8 cellular contexts compared by ENCODE assay signal in the genomic region with DNA sequence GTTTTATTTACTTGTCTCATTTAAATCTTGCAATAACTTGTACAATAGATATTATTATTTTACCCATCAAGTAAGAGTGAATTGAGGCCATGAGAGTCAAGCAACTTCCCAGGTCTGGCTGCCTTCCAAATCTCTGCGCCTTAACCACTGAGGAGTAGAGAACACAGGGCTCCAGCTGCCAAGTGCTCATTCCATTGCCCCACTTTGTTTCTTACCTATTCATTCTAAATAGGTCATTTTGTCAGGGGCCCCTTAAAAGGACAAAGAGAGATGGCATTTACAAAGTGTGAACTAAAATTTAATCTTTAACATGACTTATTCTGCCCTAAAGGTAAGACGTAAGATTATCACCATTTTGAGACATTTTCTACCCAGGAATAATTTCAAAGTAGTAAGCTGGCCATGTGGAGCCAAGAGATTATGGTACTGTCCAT. TPM values are rescaled to one million over a fixed set of nuclear protein-coding genes. Genes with fewer than 3 reads are reported as not detected.
DNase-seq lines count a peak whose midpoint lies in the region; ATAC-seq and TF ChIP-seq lines count a peak whose summit lies in the region.

No MANE protein-coding gene starts in this region.

- TF ChIP-seq CTCF in CD4-positive, alpha-beta T cell (IDR thresholded peaks at IDR 0.05): no peak
- TF ChIP-seq CTCF in HL-60 (IDR thresholded peaks at IDR 0.05; ENCODE audit: insufficient read depth, low read length) (no peak), mesothelial cell of epicardium (IDR thresholded peaks at IDR 0.05; ENCODE audit: unreplicated experiment) (no peak), upper lobe of left lung (IDR thresholded peaks at IDR 0.05) (no peak)

- no peaks in the 10 kb centered on the region for H3K27me3 ChIP-seq in CD4-positive, alpha-beta T cell (ENCODE audit: control insufficient read depth, insufficient read depth, low read length)
- H3K27me3 ChIP-seq in HL-60 (ENCODE audit: insufficient read depth, poor library complexity, severe bottlenecking): no peaks in the 10 kb centered on the region
- no peaks in the 10 kb centered on the region for H3K27me3 ChIP-seq in upper lobe of left lung

- peak overlapping the region; percentile 9 for H3K27ac ChIP-seq in CD4-positive, alpha-beta T cell (ENCODE audit: low read depth, low read length)
- H3K27ac ChIP-seq in HL-60 (replicated peaks) (no peak overlapping the region), upper lobe of left lung (peak overlapping the region in 2 of 4 donors; percentile 1 to 98)

- TF ChIP-seq POLR2A in upper lobe of left lung (IDR thresholded peaks at IDR 0.05): no peak

- POLR2A ChIA-PET in CD4-positive, alpha-beta T cell (lab: Charles Lee): interaction anchor here (1.1 to 1.8 kb wide), 6 partner anchors 9 to 110 kb away, joined by 3 to 10 read pairs (median 4); no protein-coding TSS in a partner anchor

- H3K9me3 Mint-ChIP-seq in CD4-positive, alpha-beta T cell: no peaks in the 10 kb centered on the region
- no peaks in the 10 kb centered on the region for H3K9me3 Mint-ChIP-seq in T-helper 1 cell treated with Interleukin-12 subunit alpha and Interleukin-12 subunit beta and Interleukin-4 antibody, amounts not matched to agents 30 μg/mL and 1 μg/mL, for 36 hours
- no peaks in the 10 kb centered on the region for H3K9me3 Mint-ChIP-seq in effector memory CD8-positive, alpha-beta T cell
- no peaks in the 10 kb centered on the region for H3K9me3 Mint-ChIP-seq in mesothelial cell of epicardium

- H3K36me3 ChIP-seq in upper lobe of left lung: peaks cover 11 to 42% (median 19%) of the 10 kb centered on the region in 4 donors

- CTCF ChIA-PET in CD4-positive, alpha-beta T cell (lab: Charles Lee): interaction anchor here (1.2 to 5.8 kb wide), 3 partner anchors 10 to 95 kb away, joined by 5 to 55 read pairs (median 7); no protein-coding TSS in a partner anchor

- peak overlapping the region; percentile 100 for H3K27ac Mint-ChIP-seq in CD4-positive, alpha-beta T cell
- peak overlapping the region; percentile 55 for H3K27ac Mint-ChIP-seq in T-helper 1 cell treated with Interleukin-12 subunit alpha and Interleukin-12 subunit beta and Interleukin-4 antibody, amounts not matched to agents 30 μg/mL and 1 μg/mL, for 36 hours
- peak overlapping the region; percentile 81 to 99 for H3K27ac Mint-ChIP-seq in effector memory CD8-positive, alpha-beta T cell
- H3K27ac Mint-ChIP-seq in mesothelial cell of epicardium: peak overlapping the region; percentile 58

- TF ChIP-seq EP300 in upper lobe of left lung (IDR thresholded peaks at IDR 0.05): no peak

- no peaks in the 10 kb centered on the region for H3K27me3 Mint-ChIP-seq in CD4-positive, alpha-beta T cell
- H3K27me3 Mint-ChIP-seq in T-helper 1 cell treated with Interleukin-12 subunit alpha and Interleukin-12 subunit beta and Interleukin-4 antibody, amounts not matched to agents 30 μg/mL and 1 μg/mL, for 36 hours (ENCODE audit: low read depth): no peaks in the 10 kb centered on the region
- H3K27me3 Mint-ChIP-seq in effector memory CD8-positive, alpha-beta T cell: no peaks in the 10 kb centered on the region
- no peaks in the 10 kb centered on the region for H3K27me3 Mint-ChIP-seq in mesothelial cell of epicardium (ENCODE audit: low read depth)

- H3K9me3 ChIP-seq in CD4-positive, alpha-beta T cell (ENCODE audit: control insufficient read depth, low read length): no peaks in the 10 kb centered on the region
- no peaks in the 10 kb centered on the region for H3K9me3 ChIP-seq in upper lobe of left lung

- H3K4me3 ChIP-seq in HL-60 (replicated peaks; ENCODE audit: insufficient read depth, low read length) (peak overlapping the region; percentile 71), upper lobe of left lung (peak overlapping the region; percentile 69 to 87 (median 73))

- peaks cover 51% of the 10 kb centered on the region for H3K4me1 Mint-ChIP-seq in CD4-positive, alpha-beta T cell (ENCODE audit: low read depth)
- peaks cover 29% of the 10 kb centered on the region for H3K4me1 Mint-ChIP-seq in T-helper 1 cell treated with Interleukin-12 subunit alpha and Interleukin-12 subunit beta and Interleukin-4 antibody, amounts not matched to agents 30 μg/mL and 1 μg/mL, for 36 hours (ENCODE audit: low read depth)
- H3K4me1 Mint-ChIP-seq in effector memory CD8-positive, alpha-beta T cell (ENCODE audit: low read depth in 2 of 2): peaks cover 16 to 37% of the 10 kb centered on the region in 2 donors
- H3K4me1 Mint-ChIP-seq in mesothelial cell of epicardium: peaks cover 37% of the 10 kb centered on the region

- peak overlapping the region; percentile 100 for H3K4me3 Mint-ChIP-seq in CD4-positive, alpha-beta T cell
- H3K4me3 Mint-ChIP-seq in T-helper 1 cell treated with Interleukin-12 subunit alpha and Interleukin-12 subunit beta and Interleukin-4 antibody, amounts not matched to agents 30 μg/mL and 1 μg/mL, for 36 hours: peak overlapping the region; percentile 99
- peak overlapping the region; percentile 95 to 99 for H3K4me3 Mint-ChIP-seq in effector memory CD8-positive, alpha-beta T cell
- peak overlapping the region; percentile 100 for H3K4me3 Mint-ChIP-seq in mesothelial cell of epicardium

- no peak for ATAC-seq in CD4-positive, alpha-beta T cell (ENCODE audit: poor library complexity)
- ATAC-seq in effector memory CD8-positive, alpha-beta T cell (replicated peaks): no peak
- ATAC-seq in upper lobe of left lung (ENCODE audit: low FRiP score in 2 of 2): no peak
- ATAC-seq in esophagus mucosa: no peak

- intact Hi-C loops in CD4-positive, alpha-beta T cell (cut with DNase I, micrococcal nuclease): loop anchor here in 1 of 2 experiments (10.0 kb wide), 1 partner anchor 553 kb away; no protein-coding TSS in a partner anchor

- H3K36me3 Mint-ChIP-seq in CD4-positive, alpha-beta T cell (ENCODE audit: low read depth): peaks cover 89% of the 10 kb centered on the region
- H3K36me3 Mint-ChIP-seq in T-helper 1 cell treated with Interleukin-12 subunit alpha and Interleukin-12 subunit beta and Interleukin-4 antibody, amounts not matched to agents 30 μg/mL and 1 μg/mL, for 36 hours (ENCODE audit: low read depth): peaks cover 60% of the 10 kb centered on the region
- H3K36me3 Mint-ChIP-seq in effector memory CD8-positive, alpha-beta T cell (ENCODE audit: insufficient read depth): peaks cover 87% of the 10 kb centered on the region
- peaks cover 5% of the 10 kb centered on the region for H3K36me3 Mint-ChIP-seq in mesothelial cell of epicardium

- H3K4me1 ChIP-seq in upper lobe of left lung: peaks cover 25 to 54% (median 26%) of the 10 kb centered on the region in 4 donors

- 0 to 3% methylated on average over 2 of the region's 2 CpGs for WGBS in upper lobe of left lung, 2 donors

- DNase-seq in CD4-positive, alpha-beta T cell: peak in 7 of 10 experiments; percentile 12 to 30 (median 25)
- peak in 1 of 2 experiments; percentile 36 for DNase-seq in HL-60 (ENCODE audit: low read depth in 1 of 2, low spot score in 1 of 2)
- peak in 2 of 3 experiments; percentile 29 to 35 for DNase-seq in effector memory CD8-positive, alpha-beta T cell
- no peak for DNase-seq in mesothelial cell of epicardium (ENCODE audit: low spot score in 2 of 2, unreplicated experiment in 2 of 2)
- peak in 1 of 2 donors; percentile 85 for DNase-seq in upper lobe of left lung
- DNase-seq in GM19240 (ENCODE audit: insufficient read length, low spot score): no peak

RNA-seq across cellular contexts. Expression of a gene that starts 3.5 kb away (rescaled TPM):
- 100 to 1,000 TPM; 171 to 179 TPM for total RNA-seq in CD4-positive, alpha-beta T cell
- total RNA-seq in mesothelial cell of epicardium (56.2 to 57.5 TPM (median 57.5 TPM) in 3 replicates), upper lobe of left lung (10 to 100 TPM; 30.4 to 67.8 (median 44.2) TPM), esophagus mucosa (27.5 TPM)

RNA-seq across cellular contexts. Expression of a gene that starts 48.4 kb away (rescaled TPM):
- total RNA-seq in CD4-positive, alpha-beta T cell: under 1 TPM; 0.53 to 0.82 TPM
- total RNA-seq in mesothelial cell of epicardium: 29.7 to 34.0 TPM (median 32.2 TPM) in 3 replicates
- 1 to 10 TPM; 3.3 to 6.9 (median 4.9) TPM for total RNA-seq in upper lobe of left lung
- total RNA-seq in esophagus mucosa: 11.1 TPM

Comparison
In these comparisons a context has a peak if more than half of its experiments do, and no peak if none do; other contexts are left out.
1. DNase-seq: peak in CD4-positive, alpha-beta T cell (7 of 10) and effector memory CD8-positive, alpha-beta T cell (2 of 3); none in mesothelial cell of epicardium (0 of 2) and GM19240 (single experiment).
2. Peak in every context shown above with its lines, with median percentiles within 50 percentile points of each other: H3K27ac Mint-ChIP-seq and H3K4me3 Mint-ChIP-seq.